Comparison of ENCODE assay signal across 8 cellular contexts in the genomic region with DNA sequence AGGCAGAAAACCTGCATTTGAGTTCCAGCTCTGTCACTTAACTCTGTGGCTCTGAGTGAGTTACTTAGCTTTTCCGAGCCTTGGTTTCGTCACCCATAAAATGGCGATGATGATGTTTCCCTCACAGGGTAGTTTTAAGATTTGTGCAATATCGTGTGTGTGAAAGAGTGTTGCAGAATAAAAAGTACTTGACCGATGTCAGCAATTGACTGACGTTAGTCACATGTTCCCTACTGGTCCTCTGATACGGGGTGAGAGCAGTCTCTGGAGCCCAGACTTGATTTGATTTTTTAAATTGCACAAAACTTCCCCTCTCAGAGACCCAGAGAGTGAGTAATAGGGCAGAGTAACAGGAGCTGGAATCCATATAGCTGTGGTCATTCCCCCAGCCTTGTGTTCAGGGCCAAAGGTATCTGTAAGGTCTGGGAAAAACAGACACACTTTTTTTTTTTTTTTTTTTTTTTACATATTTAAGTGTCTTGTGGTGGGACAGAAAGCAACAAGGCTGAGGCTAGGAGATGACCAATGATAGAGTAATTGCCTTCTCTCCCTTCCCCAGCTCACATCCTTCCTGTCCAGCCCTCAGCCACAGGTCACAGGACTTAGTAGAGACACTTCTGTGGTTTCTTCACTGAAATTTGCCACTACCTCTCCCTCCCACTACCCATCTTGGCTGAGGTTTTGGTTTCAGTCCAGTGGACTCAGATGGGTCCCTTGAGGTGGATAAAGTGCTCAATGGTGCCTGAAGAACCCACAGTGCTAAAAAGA. TPM values are rescaled to one million over a fixed set of nuclear protein-coding genes. Genes with fewer than 3 reads are reported as not detected.
DNase-seq lines count a peak whose midpoint lies in the region; ATAC-seq and TF ChIP-seq lines count a peak whose summit lies in the region.

No MANE protein-coding gene starts in this region.

- peaks cover 5% of the 10 kb centered on the region for H3K36me3 ChIP-seq in breast epithelium

- no peaks in the 10 kb centered on the region for H3K9me3 ChIP-seq in breast epithelium

- intact Hi-C loops in breast epithelium (cut with DNase I; ENCODE audit: low total_unique reads), result no loop called here

- peak; percentile 31 to 37 for DNase-seq in Kasumi-1 (lab: John Stamatoyannopoulos, UW)
- DNase-seq in breast epithelium (ENCODE audit: low spot score in 2 of 2), result no peak
- DNase-seq in myocyte (ENCODE audit: low read depth), result peak; percentile 40
- DNase-seq in NCI-H1436 (lab: John Stamatoyannopoulos, UW), result no peak
- DNase-seq in NCI-H2081 treated with DMSO at 0.1 percent for 48 hours (lab: John Stamatoyannopoulos, UW), result no peak
- no peak for DNase-seq in RWPE1 (ENCODE audit: low spot score)

- no peaks in the 10 kb centered on the region for H3K27me3 ChIP-seq in breast epithelium

- H3K27ac ChIP-seq in breast epithelium (peak overlapping the region; percentile 58 to 93), RWPE1 (no peak overlapping the region)

- TF ChIP-seq CTCF in breast epithelium (IDR thresholded peaks at IDR 0.05) (no peak), RWPE1 (conservative IDR thresholded peaks at IDR 0.05; ENCODE audit: low read depth) (no peak)

- ATAC-seq in GM21717 (IDR thresholded peaks at IDR 0.05; ENCODE audit: unreplicated experiment), result peak; percentile 63

- CTCF ChIA-PET in RWPE1 (lab: Yijun Ruan, JAX), result interaction anchor here (0.6 kb wide), 1 partner anchor 9 kb away, joined by 3 read pairs; no protein-coding TSS in a partner anchor

- no peaks in the 10 kb centered on the region for H3K4me1 ChIP-seq in breast epithelium

- POLR2A ChIA-PET in RWPE1 (lab: Yijun Ruan, JAX; ENCODE audit: low non-redundant PET), result no interaction called here

- peak overlapping the region; percentile 15; the same call in 1 of the 2 replicates for H3K4me3 ChIP-seq in GM08714 (ENCODE audit: low read length)
- peak overlapping the region in 2 of 3 donors; percentile 28 to 43 for H3K4me3 ChIP-seq in breast epithelium

- no peak for TF ChIP-seq POLR2A in breast epithelium (IDR thresholded peaks at IDR 0.05)

RNA-seq across cellular contexts. Expression of a gene that starts 2.0 kb away (rescaled TPM):
- total RNA-seq in breast epithelium (100 to 1,000 TPM in 1 of 3 donors, 10 to 100 TPM in 2; 40.3 to 153 (median 70.1) TPM), myocyte (not detected in 2 replicates)
- polyA plus RNA-seq in myocyte (2012), result 1.5 TPM

RNA-seq across cellular contexts. Expression of a gene that starts 6.3 kb away (rescaled TPM):
- total RNA-seq in breast epithelium, result not detected
- not detected in 2 replicates for total RNA-seq in myocyte
- polyA plus RNA-seq in myocyte (2012), result not detected

RNA-seq across cellular contexts. Expression of a gene that starts 8.7 kb away (rescaled TPM):
- total RNA-seq in breast epithelium (1 to 10 TPM; 6.9 to 9.4 (median 8.2) TPM), myocyte (11.9 and 12.0 TPM in 2 replicates)
- 13.9 TPM for polyA plus RNA-seq in myocyte (2012)

RNA-seq across cellular contexts. Expression of a gene that starts 15.0 kb away (rescaled TPM):
- total RNA-seq in breast epithelium, result 100 to 1,000 TPM; 102 to 129 (median 116) TPM
- 162 TPM in 2 replicates for total RNA-seq in myocyte
- polyA plus RNA-seq in myocyte (2012), result 130 TPM

RNA-seq across cellular contexts. Expression of a gene that starts 18.3 kb away (rescaled TPM):
- total RNA-seq in breast epithelium (10 to 100 TPM in 2 of 3 donors, 1 to 10 TPM in 1; 4.8 to 85.5 (median 24.6) TPM), myocyte (19.7 and 22.4 TPM in 2 replicates)
- 7.2 TPM for polyA plus RNA-seq in myocyte (2012)

Comparison
In these comparisons a context has a peak if more than half of its experiments do, and no peak if none do; other contexts are left out.
1. DNase-seq: peak in Kasumi-1 (2 of 2) and myocyte (single experiment); none in breast epithelium (0 of 2), NCI-H1436 (single experiment), NCI-H2081 treated with DMSO at 0.1 percent for 48 hours (single experiment) and RWPE1 (single experiment).
2. RNA of a gene that starts 2.0 kb away (total RNA-seq): 40.3 to 153 TPM in breast epithelium; not detected in myocyte; every median in the first group is over 10 times any median in the second.